In genomic region chr14:31118892-31119291, GRCh38 we compare ENCODE assay signal across 25 cellular contexts.
DNase-seq lines count a peak whose midpoint lies in the region; ATAC-seq and TF ChIP-seq lines count a peak whose summit lies in the region.
"Had no signal": no experiment of that assay in that cellular context is flagged by ENCODE, and none has a peak within 500 bp of the region (broad histone marks: within the 10 kb centered on the region; RNA-seq: fewer than 3 reads in every experiment).

No MANE protein-coding gene starts in this region.

- peaks cover 59% of the 10 kb centered on the region for H3K36me3 Mint-ChIP-seq in T-helper 2 cell treated with Interferon-gamma antibody and Interleukin-4, amounts not matched to agents 5 μg/mL and 100 μg/mL, for 36 hours (ENCODE audit: low read depth)
- H3K36me3 Mint-ChIP-seq in naive thymus-derived CD4-positive, alpha-beta T cell, result peaks cover 12 to 50% (median 35%) of the 10 kb centered on the region in 5 donors

- no peak for TF ChIP-seq POLR2A in gastrocnemius medialis (IDR thresholded peaks at IDR 0.05)

- CTCF ChIA-PET in naive thymus-derived CD4-positive, alpha-beta T cell (lab: Charles Lee), result no interaction called here

- H3K4me1 ChIP-seq in gastrocnemius medialis, result no peaks in the 10 kb centered on the region
- H3K4me1 ChIP-seq in naive thymus-derived CD4-positive, alpha-beta T cell (ENCODE audit: control insufficient read depth in 2 of 2, insufficient read depth in 2 of 2, low read length in 2 of 2), result peaks cover 7% of the 10 kb centered on the region in 2 donors
- H3K4me1 ChIP-seq: esophagus muscularis mucosa, Peyer's patch had no signal

- no peak for TF ChIP-seq CTCF in fibroblast of villous mesenchyme (IDR thresholded peaks at IDR 0.05; ENCODE audit: insufficient read depth, low read depth, low read length)
- no peak for TF ChIP-seq CTCF in gastrocnemius medialis (IDR thresholded peaks at IDR 0.05 in 4 of 5, conservative IDR thresholded peaks at IDR 0.05 in 1 of 5)

- no peaks in the 10 kb centered on the region for H3K9me3 Mint-ChIP-seq in T-helper 2 cell treated with Interferon-gamma antibody and Interleukin-4, amounts not matched to agents 5 μg/mL and 100 μg/mL, for 36 hours
- H3K9me3 Mint-ChIP-seq in naive thymus-derived CD4-positive, alpha-beta T cell, result no peaks in the 10 kb centered on the region
- H3K9me3 Mint-ChIP-seq: activated naive CD4-positive, alpha-beta T cell treated with anti-CD3 and anti-CD28 coated beads for 36 hours; dendritic cell treated with granulocyte-macrophage colony-stimulating factor and Interleukin-4, amounts not matched to agents 40 ng/mL and 50 ng/mL, for 4 days; endodermal cell; neural crest cell; stimulated activated naive CD8-positive, alpha-beta T cell treated with anti-CD3 and anti-CD28 coated beads, Interleukin-15, Interleukin-2, amounts not matched to agents 100 ng/mL and 50 ng/mL, for 24 hours; WTC11 had no signal

- no peak overlapping the region for H3K4me3 ChIP-seq in fibroblast of villous mesenchyme (ENCODE audit: low read depth, low read length)
- H3K4me3 ChIP-seq in gastrocnemius medialis, result no peak overlapping the region
- no peak overlapping the region for H3K4me3 ChIP-seq in naive thymus-derived CD4-positive, alpha-beta T cell (ENCODE audit: low read length)
- H3K4me3 ChIP-seq: esophagus muscularis mucosa, lung, Peyer's patch, thoracic aorta had no signal

- peaks cover 0 to 97% of the 10 kb centered on the region in 2 donors for H3K36me3 ChIP-seq in gastrocnemius medialis
- peaks cover 27 to 77% (median 28%) of the 10 kb centered on the region in 3 experiments for H3K36me3 ChIP-seq in naive thymus-derived CD4-positive, alpha-beta T cell (ENCODE audit: control insufficient read depth in 2 of 3, insufficient read depth in 3 of 3, low read length in 3 of 3)

- no peaks in the 10 kb centered on the region for H3K9me3 ChIP-seq in gastrocnemius medialis
- no peaks in the 10 kb centered on the region for H3K9me3 ChIP-seq in naive thymus-derived CD4-positive, alpha-beta T cell (ENCODE audit: control insufficient read depth in 2 of 3, low read length in 3 of 3)
- H3K9me3 ChIP-seq: esophagus muscularis mucosa, Peyer's patch, thoracic aorta had no signal

- intact Hi-C loops in gastrocnemius medialis (cut with DNase I; ENCODE audit: low total_unique reads), result no loop called here
- intact Hi-C loops in naive thymus-derived CD4-positive, alpha-beta T cell (cut with micrococcal nuclease), result no loop called here

- ATAC-seq in gastrocnemius medialis, result peak; percentile 78
- ATAC-seq in naive thymus-derived CD4-positive, alpha-beta T cell, result no peak
- no peak for ATAC-seq in stimulated activated naive CD8-positive, alpha-beta T cell treated with anti-CD3 and anti-CD28 coated beads, Interleukin-15, Interleukin-2, amounts not matched to agents 100 U/mL and 50 U/mL, for 24 hours
- ATAC-seq: activated CD8-positive, alpha-beta memory T cell treated with anti-CD3 and anti-CD28 coated beads, Interleukin-2, amount 10 ng/mL, durations not matched to agents 7 days and 5 days; WTC11 had no signal

- no peak overlapping the region for H3K4me3 Mint-ChIP-seq in T-helper 2 cell treated with Interferon-gamma antibody and Interleukin-4, amounts not matched to agents 5 μg/mL and 100 μg/mL, for 36 hours
- H3K4me3 Mint-ChIP-seq in naive thymus-derived CD4-positive, alpha-beta T cell, result no peak overlapping the region
- H3K4me3 Mint-ChIP-seq: activated CD8-positive, alpha-beta memory T cell treated with anti-CD3 and anti-CD28 coated beads, Interleukin-2, amount 10 ng/mL, durations not matched to agents 7 days and 5 days; activated naive CD4-positive, alpha-beta T cell treated with anti-CD3 and anti-CD28 coated beads for 36 hours; CD4-positive, CD25-positive, alpha-beta regulatory T cell; dendritic cell treated with granulocyte-macrophage colony-stimulating factor and Interleukin-4, amounts not matched to agents 40 ng/mL and 50 ng/mL, for 4 days; endodermal cell; neural crest cell; stimulated activated naive CD8-positive, alpha-beta T cell treated with anti-CD3 and anti-CD28 coated beads, Interleukin-15, Interleukin-2, amounts not matched to agents 100 ng/mL and 50 ng/mL, for 24 hours; WTC11 had no signal

- peak overlapping the region; percentile 42 to 64 (median 48) for H3K27ac ChIP-seq in gastrocnemius medialis
- H3K27ac ChIP-seq in naive thymus-derived CD4-positive, alpha-beta T cell (ENCODE audit: low read depth, low read length), result no peak overlapping the region
- H3K27ac ChIP-seq: 22Rv1, Peyer's patch, thoracic aorta had no signal

- DNase-seq in T-helper 2 cell treated with Interferon-gamma antibody and Interleukin-4, amounts not matched to agents 5 μg/mL and 100 μg/mL, for 36 hours (ENCODE audit: low spot score), result no peak
- DNase-seq in T-helper 2 cell, result no peak
- DNase-seq in amniotic epithelial cell (ENCODE audit: low read depth), result peak; percentile 26
- peak; percentile 20 for DNase-seq in fibroblast of villous mesenchyme (ENCODE audit: low read depth)
- DNase-seq in gastrocnemius medialis, result no peak
- no peak for DNase-seq in AG08396 (ENCODE audit: low spot score)
- DNase-seq in naive thymus-derived CD4-positive, alpha-beta T cell, result no peak
- DNase-seq in stimulated activated naive CD8-positive, alpha-beta T cell treated with anti-CD3 and anti-CD28 coated beads, Interleukin-15, Interleukin-2, amounts not matched to agents 100 U/mL and 50 U/mL, for 24 hours, result no peak
- DNase-seq: activated CD8-positive, alpha-beta memory T cell treated with anti-CD3 and anti-CD28 coated beads, Interleukin-2, amount 10 ng/mL, durations not matched to agents 7 days and 5 days; activated naive CD4-positive, alpha-beta T cell treated with anti-CD3 and anti-CD28 coated beads for 36 hours; CD4-positive, CD25-positive, alpha-beta regulatory T cell; endodermal cell; NCI-H187; NCI-H526; Peyer's patch; SHP77 treated with DMSO at 0.1 percent for 48 hours; stimulated activated CD4-positive, alpha-beta T cell treated with anti-CD3 and anti-CD28 coated beads, Interleukin-15, amount 100 ng/mL, for 24 hours had no signal

- in situ Hi-C loops in gastrocnemius medialis (cut with MboI; ENCODE audit: low sequenced_read_pairs in 4 of 4), result no loop called here

- no peaks in the 10 kb centered on the region for H3K27me3 Mint-ChIP-seq in T-helper 2 cell treated with Interferon-gamma antibody and Interleukin-4, amounts not matched to agents 5 μg/mL and 100 μg/mL, for 36 hours (ENCODE audit: low read depth)
- no peaks in the 10 kb centered on the region for H3K27me3 Mint-ChIP-seq in naive thymus-derived CD4-positive, alpha-beta T cell
- H3K27me3 Mint-ChIP-seq: activated CD8-positive, alpha-beta memory T cell treated with anti-CD3 and anti-CD28 coated beads, Interleukin-2, amount 10 ng/mL, durations not matched to agents 7 days and 5 days; CD4-positive, CD25-positive, alpha-beta regulatory T cell; dendritic cell treated with granulocyte-macrophage colony-stimulating factor and Interleukin-4, amounts not matched to agents 40 ng/mL and 50 ng/mL, for 4 days; stimulated activated naive CD8-positive, alpha-beta T cell treated with anti-CD3 and anti-CD28 coated beads, Interleukin-15, Interleukin-2, amounts not matched to agents 100 ng/mL and 50 ng/mL, for 24 hours had no signal

- no peaks in the 10 kb centered on the region for H3K27me3 ChIP-seq in gastrocnemius medialis
- no peaks in the 10 kb centered on the region for H3K27me3 ChIP-seq in naive thymus-derived CD4-positive, alpha-beta T cell (ENCODE audit: control insufficient read depth in 2 of 2, insufficient read depth in 2 of 2, low read length in 2 of 2)
- H3K27me3 ChIP-seq: esophagus muscularis mucosa, Peyer's patch had no signal

- POLR2A ChIA-PET in naive thymus-derived CD4-positive, alpha-beta T cell (lab: Charles Lee), result no interaction called here

- H3K4me1 Mint-ChIP-seq in T-helper 2 cell treated with Interferon-gamma antibody and Interleukin-4, amounts not matched to agents 5 μg/mL and 100 μg/mL, for 36 hours (ENCODE audit: low read depth), result peaks cover 9% of the 10 kb centered on the region
- peaks cover under 1 to 13% (median 9%) of the 10 kb centered on the region in 7 donors for H3K4me1 Mint-ChIP-seq in naive thymus-derived CD4-positive, alpha-beta T cell
- H3K4me1 Mint-ChIP-seq: neural crest cell had no signal

- peak overlapping the region; percentile 56 for H3K27ac Mint-ChIP-seq in T-helper 2 cell treated with Interferon-gamma antibody and Interleukin-4, amounts not matched to agents 5 μg/mL and 100 μg/mL, for 36 hours
- peak overlapping the region in 2 of 9 donors; percentile 10 to 63 for H3K27ac Mint-ChIP-seq in naive thymus-derived CD4-positive, alpha-beta T cell
- H3K27ac Mint-ChIP-seq: activated CD8-positive, alpha-beta memory T cell treated with anti-CD3 and anti-CD28 coated beads, Interleukin-2, amount 10 ng/mL, durations not matched to agents 7 days and 5 days; activated naive CD4-positive, alpha-beta T cell treated with anti-CD3 and anti-CD28 coated beads for 36 hours; dendritic cell treated with granulocyte-macrophage colony-stimulating factor and Interleukin-4, amounts not matched to agents 40 ng/mL and 50 ng/mL, for 4 days; endodermal cell; stimulated activated naive CD8-positive, alpha-beta T cell treated with anti-CD3 and anti-CD28 coated beads, Interleukin-15, Interleukin-2, amounts not matched to agents 100 ng/mL and 50 ng/mL, for 24 hours; WTC11 had no signal

Comparison
In these comparisons a context has a peak if more than half of its experiments do, and no peak if none do; other contexts are left out.
1. DNase-seq: peak in amniotic epithelial cell (single experiment) and fibroblast of villous mesenchyme (single experiment); none in T-helper 2 cell treated with Interferon-gamma antibody and Interleukin-4, amounts not matched to agents 5 μg/mL and 100 μg/mL, for 36 hours (single experiment), T-helper 2 cell (0 of 5), gastrocnemius medialis (0 of 2), AG08396 (single experiment), naive thymus-derived CD4-positive, alpha-beta T cell (0 of 9) and stimulated activated naive CD8-positive, alpha-beta T cell treated with anti-CD3 and anti-CD28 coated beads, Interleukin-15, Interleukin-2, amounts not matched to agents 100 U/mL and 50 U/mL, for 24 hours (single experiment).
2. ATAC-seq: peak in gastrocnemius medialis (2 of 2); none in naive thymus-derived CD4-positive, alpha-beta T cell (single experiment) and stimulated activated naive CD8-positive, alpha-beta T cell treated with anti-CD3 and anti-CD28 coated beads, Interleukin-15, Interleukin-2, amounts not matched to agents 100 U/mL and 50 U/mL, for 24 hours (single experiment).